ENCODE assay signal across 20 cellular contexts in genomic region chr1:223780926-223781325, GRCh38.
DNase-seq lines count a peak whose midpoint lies in the region; ATAC-seq, FAIRE-seq and TF ChIP-seq lines count a peak whose summit lies in the region.
"Had no signal": no experiment of that assay in that cellular context is flagged by ENCODE, and none has a peak within 500 bp of the region (broad histone marks: within the 10 kb centered on the region; RNA-seq: fewer than 3 reads in every experiment).

No MANE protein-coding gene starts in this region.

- H3K9me3 Mint-ChIP-seq in CD4-positive, alpha-beta T cell = no peaks in the 10 kb centered on the region
- no peaks in the 10 kb centered on the region for H3K9me3 Mint-ChIP-seq in central memory CD8-positive, alpha-beta T cell
- peaks cover 4% of the 10 kb centered on the region for H3K9me3 Mint-ChIP-seq in nephron
- H3K9me3 Mint-ChIP-seq: activated B cell treated with CpG ODN at 0.5 μM for 24 hours had no signal

- CTCF ChIA-PET in CD4-positive, alpha-beta T cell (lab: Charles Lee) = no interaction called here

- no peak for ATAC-seq in CD4-positive, alpha-beta T cell (ENCODE audit: poor library complexity)
- peak; percentile 59 for ATAC-seq in central memory CD8-positive, alpha-beta T cell (replicated peaks; ENCODE audit: extremely low read depth, poor library complexity, severe bottlenecking)
- ATAC-seq: body of pancreas, esophagus mucosa, PC-3, sciatic nerve had no signal

- FAIRE-seq in GM12892 (lab: Jason Lieb, UNC) = no peak

- no peaks in the 10 kb centered on the region for H3K9me3 ChIP-seq in CD4-positive, alpha-beta T cell (ENCODE audit: control insufficient read depth, low read length)
- H3K9me3 ChIP-seq: body of pancreas, SJCRH30, suprapubic skin had no signal

- H3K36me3 Mint-ChIP-seq in CD4-positive, alpha-beta T cell (ENCODE audit: low read depth) = peaks cover 89% of the 10 kb centered on the region
- peaks cover 45% of the 10 kb centered on the region for H3K36me3 Mint-ChIP-seq in central memory CD8-positive, alpha-beta T cell (ENCODE audit: insufficient read depth)
- H3K36me3 Mint-ChIP-seq in nephron (ENCODE audit: low read depth) = peaks cover 82% of the 10 kb centered on the region

- POLR2A ChIA-PET in CD4-positive, alpha-beta T cell (lab: Charles Lee) = interaction anchor here (1.8 kb wide), 1 partner anchor 10 kb away, joined by 4 read pairs; no protein-coding TSS in a partner anchor

- TF ChIP-seq CTCF in CD4-positive, alpha-beta T cell (IDR thresholded peaks at IDR 0.05) = no peak
- TF ChIP-seq CTCF in nephron (IDR thresholded peaks at IDR 0.05; ENCODE audit: unreplicated experiment in 3 of 3) = no peak

- H3K4me1 Mint-ChIP-seq in CD4-positive, alpha-beta T cell (ENCODE audit: low read depth) = peaks cover 12% of the 10 kb centered on the region
- peaks cover 18% of the 10 kb centered on the region for H3K4me1 Mint-ChIP-seq in central memory CD8-positive, alpha-beta T cell
- H3K4me1 Mint-ChIP-seq in nephron = peaks cover 42% of the 10 kb centered on the region

- no peak overlapping the region for H3K4me3 Mint-ChIP-seq in CD4-positive, alpha-beta T cell
- H3K4me3 Mint-ChIP-seq in central memory CD8-positive, alpha-beta T cell = no peak overlapping the region
- no peak overlapping the region for H3K4me3 Mint-ChIP-seq in nephron
- H3K4me3 Mint-ChIP-seq: activated B cell treated with CpG ODN at 0.5 μM for 24 hours had no signal

- H3K27ac Mint-ChIP-seq in CD4-positive, alpha-beta T cell = peak overlapping the region; percentile 16
- peak overlapping the region; percentile 66 for H3K27ac Mint-ChIP-seq in central memory CD8-positive, alpha-beta T cell (ENCODE audit: low read depth)
- H3K27ac Mint-ChIP-seq in nephron = peak overlapping the region; percentile 32 to 63 (median 48)
- H3K27ac Mint-ChIP-seq: activated B cell treated with CpG ODN at 0.5 μM for 24 hours had no signal

- H3K27ac ChIP-seq in CD4-positive, alpha-beta T cell (ENCODE audit: low read depth, low read length) = no peak overlapping the region
- H3K27ac ChIP-seq: body of pancreas, SJCRH30, suprapubic skin had no signal

- no peak for TF ChIP-seq POLR2A in GM12892 (IDR thresholded peaks at IDR 0.05; ENCODE audit: low read depth, low read length)

- H3K27me3 ChIP-seq in CD4-positive, alpha-beta T cell (ENCODE audit: control insufficient read depth, insufficient read depth, low read length) = no peaks in the 10 kb centered on the region
- H3K27me3 ChIP-seq: body of pancreas, SJCRH30, suprapubic skin had no signal

- H3K27me3 Mint-ChIP-seq in CD4-positive, alpha-beta T cell = no peaks in the 10 kb centered on the region
- H3K27me3 Mint-ChIP-seq in central memory CD8-positive, alpha-beta T cell = no peaks in the 10 kb centered on the region
- H3K27me3 Mint-ChIP-seq in nephron (ENCODE audit: low read depth) = no peaks in the 10 kb centered on the region
- H3K27me3 Mint-ChIP-seq: activated B cell treated with CpG ODN at 0.5 μM for 24 hours had no signal

- intact Hi-C loops in CD4-positive, alpha-beta T cell (cut with DNase I, micrococcal nuclease) = loop anchor here in 1 of 2 experiments (10.0 kb wide), 1 partner anchor 514 kb away; no protein-coding TSS in a partner anchor

- no peak for DNase-seq in CD4-positive, alpha-beta T cell
- DNase-seq in NCI-H82 treated with DMSO at 0.1 percent for 48 hours (lab: John Stamatoyannopoulos, UW; ENCODE audit: unreplicated experiment) (peak; percentile 86), NCI-H1105 treated with DMSO at 0.1 percent for 48 hours (lab: John Stamatoyannopoulos, UW) (no peak), GM12892 (ENCODE audit: insufficient read length) (no peak), DMS79 treated with DMSO at 0.1 percent for 48 hours (lab: John Stamatoyannopoulos, UW) (no peak)
- DNase-seq in central memory CD8-positive, alpha-beta T cell (ENCODE audit: low spot score in 2 of 2) = no peak
- no peak for DNase-seq in activated CD4-positive, alpha-beta T cell treated with anti-CD3 and anti-CD28 coated beads, Interleukin-2, amount 50 U/mL, for 4 hours
- DNase-seq: activated B cell treated with CpG ODN at 0.5 μM for 24 hours, AML-193, body of pancreas, Calu3, dermis blood vessel endothelial cell, NCI-H146, NCI-H2171 treated with DMSO at 0.1 percent for 48 hours, PC-3, SJCRH30 had no signal

Comparison
In these comparisons a context has a peak if more than half of its experiments do, and no peak if none do; other contexts are left out.
1. H3K27ac Mint-ChIP-seq: peak in every context shown above with its lines; median percentile 66 in central memory CD8-positive, alpha-beta T cell; 48 in nephron; 16 in CD4-positive, alpha-beta T cell.